In the genomic region with DNA sequence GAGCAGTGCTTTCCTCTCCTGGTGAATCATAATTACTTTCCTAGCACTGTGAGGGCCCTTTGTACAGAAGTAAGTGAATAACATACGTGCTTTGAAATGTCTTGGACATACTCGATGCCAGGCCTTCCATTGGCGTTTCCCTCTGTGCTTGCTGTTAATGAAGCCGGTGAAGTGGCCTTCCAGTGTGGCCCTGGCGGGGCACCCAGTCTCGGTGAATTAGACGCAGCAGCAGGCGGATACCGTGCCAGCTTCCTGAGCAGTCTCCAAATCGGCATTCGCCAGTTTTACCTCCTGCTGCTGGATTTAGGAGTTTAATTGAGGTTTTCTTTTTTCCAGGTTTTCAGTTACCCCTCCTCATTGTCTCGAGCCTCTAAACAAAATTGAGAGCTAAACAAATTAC, we compare ENCODE assay signal across 32 cellular contexts.
"Had no signal": no experiment of that assay in that cellular context is flagged by ENCODE, and none has a peak within 500 bp of the region (broad histone marks: within the 10 kb centered on the region; RNA-seq: fewer than 3 reads in every experiment).

No MANE protein-coding gene starts in this region.

- H3K36me3 ChIP-seq: brain microvascular endothelial cell, heart left ventricle, left lung, pancreas, right lobe of liver, suprapubic skin, tibial artery, WERI-Rb-1 had no signal

- H3K27me3 Mint-ChIP-seq: activated CD4-positive, alpha-beta memory T cell treated with anti-CD3 and anti-CD28 coated beads for 36 hours; activated CD4-positive, alpha-beta T cell treated with anti-CD3 and anti-CD28 coated beads, Interleukin-2, amount 10 ng/mL, durations not matched to agents 24 days and 14 days had no signal

- H3K4me1 ChIP-seq: foreskin keratinocyte, heart left ventricle, left lung, pancreas, right lobe of liver, suprapubic skin, tibial artery had no signal

- H3K4me3 Mint-ChIP-seq: activated CD4-positive, alpha-beta memory T cell treated with anti-CD3 and anti-CD28 coated beads for 36 hours; activated CD4-positive, alpha-beta T cell treated with anti-CD3 and anti-CD28 coated beads, Interleukin-2, amount 10 ng/mL, durations not matched to agents 24 days and 14 days; activated T-cell treated with anti-CD3 and anti-CD28 coated beads, Interleukin-2, amount 50 U/mL, for 4 hours; activated T-helper 17 cell treated with anti-CD3 and anti-CD28 coated beads, Interleukin-2, amount 50 U/mL, for 72 hours; immature natural killer cell; naive B cell; nephron progenitor cell; T-helper 1 cell treated with Interleukin-12 subunit alpha and Interleukin-12 subunit beta and Interleukin-4 antibody, amounts not matched to agents 30 μg/mL and 1 μg/mL, for 36 hours had no signal

- H3K9ac ChIP-seq: SK-N-SH had no signal

- H3K9me3 ChIP-seq: left lung, pancreas, right lobe of liver, SK-N-SH had no signal

- H3K27ac ChIP-seq: brain microvascular endothelial cell, foreskin keratinocyte, heart left ventricle, left lung, pancreas, right lobe of liver, suprapubic skin, tibial artery, WERI-Rb-1 had no signal

- H3K36me3 Mint-ChIP-seq: activated CD4-positive, alpha-beta memory T cell treated with anti-CD3 and anti-CD28 coated beads for 36 hours; immature natural killer cell had no signal

- FAIRE-seq: astrocyte, endothelial cell of umbilical vein, pancreas, small intestine had no signal

- DNase-seq: activated CD4-positive, alpha-beta memory T cell treated with anti-CD3 and anti-CD28 coated beads for 36 hours; activated CD4-positive, alpha-beta T cell treated with anti-CD3 and anti-CD28 coated beads, Interleukin-2, amount 10 ng/mL, durations not matched to agents 24 days and 14 days; activated gamma-delta T cell treated with Interleukin-2 at 50 U/mL for 16 hours; activated naive CD4-positive, alpha-beta T cell treated with anti-CD3 and anti-CD28 coated beads, Interleukin-2, amount 50 U/mL, for 16 hours; activated T-cell treated with anti-CD3 and anti-CD28 coated beads, Interleukin-2, amount 50 U/mL, for 4 hours; amniotic stem cell; brain microvascular endothelial cell; cortex of kidney; foreskin keratinocyte; heart left ventricle; immature natural killer cell; left lung; naive B cell; nephron progenitor cell; pancreas; small intestine; stimulated activated CD4-positive, alpha-beta T cell treated with anti-CD3 and anti-CD28 coated beads, Interleukin-1b, Interleukin-23, amount 100 ng/mL, for 48 hours; stimulated activated CD4-positive, alpha-beta T cell treated with anti-CD3 and anti-CD28 coated beads, Interleukin-4, amount 100 ng/mL, for 4 hours; stimulated activated naive CD4-positive, alpha-beta T cell; SW 1271; T-helper 9 cell; tibial artery; WERI-Rb-1 had no signal

- H3K27me3 ChIP-seq: brain microvascular endothelial cell, foreskin keratinocyte, pancreas, right lobe of liver had no signal

- H3K4me1 Mint-ChIP-seq: activated CD4-positive, alpha-beta T cell treated with anti-CD3 and anti-CD28 coated beads, Interleukin-2, amount 10 ng/mL, durations not matched to agents 24 days and 14 days; activated T-helper 17 cell treated with anti-CD3 and anti-CD28 coated beads, Interleukin-2, amount 50 U/mL, for 72 hours; immature natural killer cell; naive B cell had no signal

- ATAC-seq: activated CD4-positive, CD25-positive, alpha-beta regulatory T cell treated with anti-CD3 and anti-CD28 coated beads, Interleukin-2, amount 50 U/mL, for 24 hours; activated T-cell treated with anti-CD3 and anti-CD28 coated beads, Interleukin-2, amount 50 U/mL, for 4 hours; activated T-helper 17 cell treated with anti-CD3 and anti-CD28 coated beads, Interleukin-2, amount 50 U/mL, for 72 hours; esophagus mucosa; foreskin keratinocyte; heart left ventricle; left lung; pancreas had no signal

- H3K9me3 Mint-ChIP-seq: activated CD4-positive, alpha-beta T cell treated with anti-CD3 and anti-CD28 coated beads, Interleukin-2, amount 10 ng/mL, durations not matched to agents 24 days and 14 days; activated T-helper 17 cell treated with anti-CD3 and anti-CD28 coated beads, Interleukin-2, amount 50 U/mL, for 72 hours; immature natural killer cell; T-helper 1 cell treated with Interleukin-12 subunit alpha and Interleukin-12 subunit beta and Interleukin-4 antibody, amounts not matched to agents 30 μg/mL and 1 μg/mL, for 36 hours had no signal

- H3K4me3 ChIP-seq: heart left ventricle, left lung, pancreas, right lobe of liver, suprapubic skin, tibial artery had no signal

- H3K27ac Mint-ChIP-seq: activated CD4-positive, alpha-beta memory T cell treated with anti-CD3 and anti-CD28 coated beads for 36 hours; activated CD4-positive, alpha-beta T cell treated with anti-CD3 and anti-CD28 coated beads, Interleukin-2, amount 10 ng/mL, durations not matched to agents 24 days and 14 days; activated T-helper 17 cell treated with anti-CD3 and anti-CD28 coated beads, Interleukin-2, amount 50 U/mL, for 72 hours; immature natural killer cell; naive B cell; nephron progenitor cell; T-helper 1 cell treated with Interleukin-12 subunit alpha and Interleukin-12 subunit beta and Interleukin-4 antibody, amounts not matched to agents 30 μg/mL and 1 μg/mL, for 36 hours had no signal
